Comparison of ENCODE assay signal across 1 cellular context in genomic region chr1:184684285-184685077, GRCh38.
TF ChIP-seq lines count a peak whose summit lies in the region.

No MANE protein-coding gene starts in this region.

TF ChIP-seq in H1, 55 proteins besides CTCF, POLR2A, EP300 and RAD21 (continued from another document):
- TF ChIP-seq CHD7 (IDR thresholded peaks at IDR 0.05; ENCODE audit: insufficient replicate concordance, low read length), result no peak
- no peak for TF ChIP-seq PHF8 (conservative IDR thresholded peaks at IDR 0.05; ENCODE audit: low read depth, low read length)
- no peak for TF ChIP-seq BACH1 (IDR thresholded peaks at IDR 0.05; ENCODE audit: low read length)
